Comparison of ENCODE assay signal across 1 cellular context in the genomic region with DNA sequence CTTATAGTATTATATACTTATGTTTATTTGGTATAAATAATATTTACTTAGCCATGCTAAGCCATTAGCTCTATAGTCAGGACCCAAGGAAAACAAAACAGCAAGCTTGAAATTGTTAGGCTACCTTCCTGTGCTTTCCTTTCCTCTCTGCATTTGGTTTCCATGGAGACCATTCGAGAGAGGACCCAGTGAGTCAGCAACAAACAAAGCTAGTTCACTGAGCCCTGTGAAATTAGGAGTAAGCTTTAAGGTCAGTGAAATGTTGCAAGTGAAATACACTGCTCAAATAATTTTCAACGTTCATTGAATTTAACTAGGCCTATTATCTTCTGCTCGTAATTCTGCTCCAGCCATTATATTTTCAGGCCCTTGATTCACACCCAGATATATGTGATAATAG.
TF ChIP-seq lines count a peak whose summit lies in the region.

No MANE protein-coding gene starts in this region.

TF ChIP-seq in WTC11, 78 proteins besides CTCF, POLR2A, EP300 and RAD21 (continued from another document):
- TF ChIP-seq, protein P1, sequence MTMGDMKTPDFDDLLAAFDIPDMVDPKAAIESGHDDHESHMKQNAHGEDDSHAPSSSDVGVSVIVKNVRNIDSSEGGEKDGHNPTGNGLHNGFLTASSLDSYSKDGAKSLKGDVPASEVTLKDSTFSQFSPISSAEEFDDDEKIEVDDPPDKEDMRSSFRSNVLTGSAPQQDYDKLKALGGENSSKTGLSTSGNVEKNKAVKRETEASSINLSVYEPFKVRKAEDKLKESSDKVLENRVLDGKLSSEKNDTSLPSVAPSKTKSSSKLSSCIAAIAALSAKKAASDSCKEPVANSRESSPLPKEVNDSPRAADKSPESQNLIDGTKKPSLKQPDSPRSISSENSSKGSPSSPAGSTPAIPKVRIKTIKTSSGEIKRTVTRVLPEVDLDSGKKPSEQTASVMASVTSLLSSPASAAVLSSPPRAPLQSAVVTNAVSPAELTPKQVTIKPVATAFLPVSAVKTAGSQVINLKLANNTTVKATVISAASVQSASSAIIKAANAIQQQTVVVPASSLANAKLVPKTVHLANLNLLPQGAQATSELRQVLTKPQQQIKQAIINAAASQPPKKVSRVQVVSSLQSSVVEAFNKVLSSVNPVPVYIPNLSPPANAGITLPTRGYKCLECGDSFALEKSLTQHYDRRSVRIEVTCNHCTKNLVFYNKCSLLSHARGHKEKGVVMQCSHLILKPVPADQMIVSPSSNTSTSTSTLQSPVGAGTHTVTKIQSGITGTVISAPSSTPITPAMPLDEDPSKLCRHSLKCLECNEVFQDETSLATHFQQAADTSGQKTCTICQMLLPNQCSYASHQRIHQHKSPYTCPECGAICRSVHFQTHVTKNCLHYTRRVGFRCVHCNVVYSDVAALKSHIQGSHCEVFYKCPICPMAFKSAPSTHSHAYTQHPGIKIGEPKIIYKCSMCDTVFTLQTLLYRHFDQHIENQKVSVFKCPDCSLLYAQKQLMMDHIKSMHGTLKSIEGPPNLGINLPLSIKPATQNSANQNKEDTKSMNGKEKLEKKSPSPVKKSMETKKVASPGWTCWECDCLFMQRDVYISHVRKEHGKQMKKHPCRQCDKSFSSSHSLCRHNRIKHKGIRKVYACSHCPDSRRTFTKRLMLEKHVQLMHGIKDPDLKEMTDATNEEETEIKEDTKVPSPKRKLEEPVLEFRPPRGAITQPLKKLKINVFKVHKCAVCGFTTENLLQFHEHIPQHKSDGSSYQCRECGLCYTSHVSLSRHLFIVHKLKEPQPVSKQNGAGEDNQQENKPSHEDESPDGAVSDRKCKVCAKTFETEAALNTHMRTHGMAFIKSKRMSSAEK (CRISPR knock-in tag; IDR thresholded peaks at IDR 0.05; ENCODE audit: borderline replicate concordance): no peak
- TF ChIP-seq, protein P2, sequence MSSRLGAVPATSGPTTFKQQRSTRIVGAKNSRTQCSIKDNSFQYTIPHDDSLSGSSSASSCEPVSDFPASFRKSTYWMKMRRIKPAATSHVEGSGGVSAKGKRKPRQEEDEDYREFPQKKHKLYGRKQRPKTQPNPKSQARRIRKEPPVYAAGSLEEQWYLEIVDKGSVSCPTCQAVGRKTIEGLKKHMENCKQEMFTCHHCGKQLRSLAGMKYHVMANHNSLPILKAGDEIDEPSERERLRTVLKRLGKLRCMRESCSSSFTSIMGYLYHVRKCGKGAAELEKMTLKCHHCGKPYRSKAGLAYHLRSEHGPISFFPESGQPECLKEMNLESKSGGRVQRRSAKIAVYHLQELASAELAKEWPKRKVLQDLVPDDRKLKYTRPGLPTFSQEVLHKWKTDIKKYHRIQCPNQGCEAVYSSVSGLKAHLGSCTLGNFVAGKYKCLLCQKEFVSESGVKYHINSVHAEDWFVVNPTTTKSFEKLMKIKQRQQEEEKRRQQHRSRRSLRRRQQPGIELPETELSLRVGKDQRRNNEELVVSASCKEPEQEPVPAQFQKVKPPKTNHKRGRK (CRISPR knock-in tag; IDR thresholded peaks at IDR 0.05; ENCODE audit: borderline replicate concordance): no peak
